ENCODE assay signal across 16 cellular contexts in the genomic region with DNA sequence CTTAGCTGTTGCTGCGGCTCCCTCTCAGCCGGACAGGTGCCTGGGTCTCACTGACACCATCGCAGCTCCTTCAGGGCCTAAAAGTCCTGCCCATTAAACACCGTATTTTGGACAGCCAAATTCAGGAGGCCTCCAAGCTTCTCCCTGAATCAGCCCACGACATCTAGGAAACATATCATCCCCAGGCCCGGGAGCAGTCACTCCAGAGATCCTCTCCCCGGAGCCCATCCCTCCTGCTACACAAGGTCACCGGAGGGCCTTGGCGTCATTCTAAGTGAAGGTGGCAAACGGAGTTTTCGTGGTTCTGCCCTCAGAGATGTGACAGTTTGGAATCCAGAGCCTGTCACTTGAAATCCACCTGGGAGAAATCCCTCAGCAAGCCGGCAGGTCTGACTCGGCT.
DNase-seq lines count a peak whose midpoint lies in the region; ATAC-seq and TF ChIP-seq lines count a peak whose summit lies in the region.
"Had no signal": no experiment of that assay in that cellular context is flagged by ENCODE, and none has a peak within 500 bp of the region (broad histone marks: within the 10 kb centered on the region; RNA-seq: fewer than 3 reads in every experiment).

No MANE protein-coding gene starts in this region.

- H3K4me1 ChIP-seq in GM23338 (ENCODE audit: insufficient read depth), result no peaks in the 10 kb centered on the region

- H3K9me3 Mint-ChIP-seq in GM23338, result no peaks in the 10 kb centered on the region
- H3K9me3 Mint-ChIP-seq in nephron progenitor cell, result no peaks in the 10 kb centered on the region
- H3K9me3 Mint-ChIP-seq in stimulated activated effector memory CD8-positive, alpha-beta T cell treated with anti-CD3 and anti-CD28 coated beads, Interleukin-12 subunit alpha, Interleukin-12 subunit beta, amount 100 ng/mL, for 72 hours, result no peaks in the 10 kb centered on the region
- H3K9me3 Mint-ChIP-seq in T-cell, result no peaks in the 10 kb centered on the region
- H3K9me3 Mint-ChIP-seq: CD14-positive monocyte; CD4-positive, alpha-beta memory T cell had no signal

- H4K20me1 ChIP-seq in GM23338 (replicated peaks; ENCODE audit: insufficient read depth), result no peaks in the 10 kb centered on the region

- H3K4me2 ChIP-seq in GM23338, result no peak overlapping the region
- H3K4me2 ChIP-seq: BLaER1 had no signal

- ATAC-seq in GM23338, result no peak
- no peak for ATAC-seq in stimulated activated effector memory CD8-positive, alpha-beta T cell treated with anti-CD3 and anti-CD28 coated beads, Interleukin-12 subunit alpha, Interleukin-12 subunit beta, amount 100 ng/mL, for 72 hours
- no peak for ATAC-seq in T-cell (replicated peaks in 1 of 4)
- no peak for ATAC-seq in GM18519 (IDR thresholded peaks at IDR 0.05; ENCODE audit: low FRiP score, unreplicated experiment)
- ATAC-seq in GM19397 (IDR thresholded peaks at IDR 0.05; ENCODE audit: unreplicated experiment), result no peak
- ATAC-seq: HepG2 had no signal

- TF ChIP-seq CTCF in GM23338 (conservative IDR thresholded peaks at IDR 0.05; ENCODE audit: low read depth in 2 of 2) (no peak), nephron progenitor cell (IDR thresholded peaks at IDR 0.05) (no peak), RWPE1 (conservative IDR thresholded peaks at IDR 0.05; ENCODE audit: low read depth) (no peak)

- DNase-seq in GM23338 (ENCODE audit: low spot score) (no peak), nephron progenitor cell (no peak), T-cell (no peak), RWPE1 (ENCODE audit: low spot score) (no peak)
- DNase-seq in stimulated activated effector memory CD8-positive, alpha-beta T cell treated with anti-CD3 and anti-CD28 coated beads, Interleukin-12 subunit alpha, Interleukin-12 subunit beta, amount 100 ng/mL, for 72 hours (ENCODE audit: low spot score in 2 of 2), result no peak
- DNase-seq: 8988T; Calu3; CD4-positive, alpha-beta memory T cell; DMS79 treated with DMSO at 0.1 percent for 48 hours; GF-D8; GOT3 had no signal

- no peak overlapping the region for H3K27ac ChIP-seq in GM23338 (ENCODE audit: low read depth)
- no peak overlapping the region for H3K27ac ChIP-seq in RWPE1
- H3K27ac ChIP-seq: BLaER1 had no signal

- no peaks in the 10 kb centered on the region for H3K9me2 ChIP-seq in GM23338 (ENCODE audit: insufficient read depth)

- H3K27me3 ChIP-seq in GM23338 (ENCODE audit: insufficient read depth), result no peaks in the 10 kb centered on the region
- H3K27me3 ChIP-seq: BLaER1 had no signal

- H3K27me3 Mint-ChIP-seq in GM23338 (ENCODE audit: insufficient read depth, low read depth, poor library complexity) (peaks cover 2% of the 10 kb centered on the region), nephron progenitor cell (ENCODE audit: low read depth, poor library complexity) (peaks cover 2% of the 10 kb centered on the region), T-cell (no peaks in the 10 kb centered on the region)
- H3K27me3 Mint-ChIP-seq: CD4-positive, alpha-beta memory T cell had no signal

- H3K4me1 Mint-ChIP-seq in GM23338, result peaks cover 11% of the 10 kb centered on the region; the same call in 2 of the 3 replicates
- H3K4me1 Mint-ChIP-seq in nephron progenitor cell, result peaks cover 19% of the 10 kb centered on the region
- peaks cover 39% of the 10 kb centered on the region for H3K4me1 Mint-ChIP-seq in stimulated activated effector memory CD8-positive, alpha-beta T cell treated with anti-CD3 and anti-CD28 coated beads, Interleukin-12 subunit alpha, Interleukin-12 subunit beta, amount 100 ng/mL, for 72 hours
- peaks cover 0 to 8% (median 4%) of the 10 kb centered on the region in 3 donors for H3K4me1 Mint-ChIP-seq in T-cell
- H3K4me1 Mint-ChIP-seq: CD14-positive monocyte had no signal

- no peak overlapping the region for H2AFZ ChIP-seq in GM23338

- no peak overlapping the region for H3K4me3 Mint-ChIP-seq in GM23338
- H3K4me3 Mint-ChIP-seq in nephron progenitor cell, result no peak overlapping the region
- H3K4me3 Mint-ChIP-seq in stimulated activated effector memory CD8-positive, alpha-beta T cell treated with anti-CD3 and anti-CD28 coated beads, Interleukin-12 subunit alpha, Interleukin-12 subunit beta, amount 100 ng/mL, for 72 hours, result no peak overlapping the region
- no peak overlapping the region for H3K4me3 Mint-ChIP-seq in T-cell
- H3K4me3 Mint-ChIP-seq: CD14-positive monocyte; CD4-positive, alpha-beta memory T cell had no signal

- no peaks in the 10 kb centered on the region for H3K79me2 ChIP-seq in GM23338 (replicated peaks; ENCODE audit: insufficient read depth)

- no peaks in the 10 kb centered on the region for H3K36me3 ChIP-seq in GM23338 (ENCODE audit: insufficient read depth)

- no peak overlapping the region for H3K4me3 ChIP-seq in GM23338
- H3K4me3 ChIP-seq: BLaER1 had no signal

- POLR2A ChIA-PET in T-cell (lab: Charles Lee), result no interaction called here
- POLR2A ChIA-PET in RWPE1 (lab: Yijun Ruan, JAX; ENCODE audit: low non-redundant PET), result no interaction called here

- H3F3A ChIP-seq in GM23338 (replicated peaks; ENCODE audit: low read depth), result no peaks in the 10 kb centered on the region

- H3K27ac Mint-ChIP-seq in GM23338, result 0 out of 2 replicates have a peak overlapping the region, but pooled peaks have one; percentile 54
- peak overlapping the region; percentile 37 for H3K27ac Mint-ChIP-seq in nephron progenitor cell
- H3K27ac Mint-ChIP-seq in stimulated activated effector memory CD8-positive, alpha-beta T cell treated with anti-CD3 and anti-CD28 coated beads, Interleukin-12 subunit alpha, Interleukin-12 subunit beta, amount 100 ng/mL, for 72 hours, result peak overlapping the region; percentile 45
- H3K27ac Mint-ChIP-seq in T-cell, result no peak overlapping the region
- H3K27ac Mint-ChIP-seq: CD4-positive, alpha-beta memory T cell had no signal

- CTCF ChIA-PET in T-cell (lab: Charles Lee) (no interaction called here), RWPE1 (lab: Yijun Ruan, JAX) (no interaction called here)

- peaks cover 2% of the 10 kb centered on the region; the same call in 1 of the 3 replicates for H3K36me3 Mint-ChIP-seq in GM23338 (ENCODE audit: low read depth)
- H3K36me3 Mint-ChIP-seq in nephron progenitor cell (ENCODE audit: low read depth), result peaks cover 20% of the 10 kb centered on the region
- H3K36me3 Mint-ChIP-seq in stimulated activated effector memory CD8-positive, alpha-beta T cell treated with anti-CD3 and anti-CD28 coated beads, Interleukin-12 subunit alpha, Interleukin-12 subunit beta, amount 100 ng/mL, for 72 hours, result peaks cover 50% of the 10 kb centered on the region
- peaks cover 48% of the 10 kb centered on the region for H3K36me3 Mint-ChIP-seq in T-cell

TF ChIP-seq in GM23338, 12 proteins besides CTCF, POLR2A, EP300 and RAD21 (continues in another document):
- TF ChIP-seq EZH2phosphoT487 (IDR thresholded peaks at IDR 0.05; ENCODE audit: unreplicated experiment) (no peak), ZNF114 (CRISPR knock-in tag; IDR thresholded peaks at IDR 0.05) (no peak), CREB1 (CRISPR knock-in tag; IDR thresholded peaks at IDR 0.05; ENCODE audit: low read depth) (no peak)
- TF ChIP-seq, protein P1, sequence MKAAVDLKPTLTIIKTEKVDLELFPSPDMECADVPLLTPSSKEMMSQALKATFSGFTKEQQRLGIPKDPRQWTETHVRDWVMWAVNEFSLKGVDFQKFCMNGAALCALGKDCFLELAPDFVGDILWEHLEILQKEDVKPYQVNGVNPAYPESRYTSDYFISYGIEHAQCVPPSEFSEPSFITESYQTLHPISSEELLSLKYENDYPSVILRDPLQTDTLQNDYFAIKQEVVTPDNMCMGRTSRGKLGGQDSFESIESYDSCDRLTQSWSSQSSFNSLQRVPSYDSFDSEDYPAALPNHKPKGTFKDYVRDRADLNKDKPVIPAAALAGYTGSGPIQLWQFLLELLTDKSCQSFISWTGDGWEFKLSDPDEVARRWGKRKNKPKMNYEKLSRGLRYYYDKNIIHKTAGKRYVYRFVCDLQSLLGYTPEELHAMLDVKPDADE (IDR thresholded peaks at IDR 0.05), result no peak

Comparison
In these comparisons a context has a peak if more than half of its experiments do, and no peak if none do; other contexts are left out.
1. H3K27ac Mint-ChIP-seq: peak in GM23338 (single experiment), nephron progenitor cell (single experiment) and stimulated activated effector memory CD8-positive, alpha-beta T cell treated with anti-CD3 and anti-CD28 coated beads, Interleukin-12 subunit alpha, Interleukin-12 subunit beta, amount 100 ng/mL, for 72 hours (single experiment); none in T-cell (0 of 2).